21 cellular contexts compared by ENCODE assay signal in the genomic region with DNA sequence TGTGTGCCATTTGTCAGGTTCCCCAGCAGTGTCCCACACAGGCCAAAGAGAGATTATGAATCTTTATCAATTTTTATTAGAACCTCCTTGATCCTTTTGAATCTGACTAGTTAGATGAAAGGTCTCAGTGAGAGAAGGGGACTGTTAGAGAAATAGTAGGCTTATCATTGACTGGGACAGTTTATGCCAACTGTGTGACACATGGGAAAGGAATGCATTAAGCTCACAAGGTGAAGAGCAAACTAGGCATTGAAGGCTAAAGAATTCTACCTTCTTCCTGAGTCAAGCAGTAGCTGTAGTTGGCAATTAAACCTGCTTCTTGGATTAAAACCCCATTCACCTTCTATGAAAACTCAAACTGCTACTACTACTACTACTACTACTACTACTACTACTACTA.
DNase-seq lines count a peak whose midpoint lies in the region; ATAC-seq, FAIRE-seq and TF ChIP-seq lines count a peak whose summit lies in the region.
"Had no signal": no experiment of that assay in that cellular context is flagged by ENCODE, and none has a peak within 500 bp of the region (broad histone marks: within the 10 kb centered on the region; RNA-seq: fewer than 3 reads in every experiment).

No MANE protein-coding gene starts in this region.

- H4K5ac ChIP-seq in H1 (ENCODE audit: insufficient read length, low read depth, low read length): no peak overlapping the region

- H3K4me3 Mint-ChIP-seq in MCF 10A (ENCODE audit: unreplicated experiment): no peak overlapping the region
- H3K4me3 Mint-ChIP-seq in activated CD4-positive, alpha-beta T cell treated with anti-CD3 and anti-CD28 coated beads for 36 hours: no peak overlapping the region
- H3K4me3 Mint-ChIP-seq: activated naive CD8-positive, alpha-beta T cell treated with anti-CD3 and anti-CD28 coated beads for 36 hours; activated T-helper 17 cell treated with anti-CD3 and anti-CD28 coated beads, Interleukin-2, amount 50 U/mL, for 72 hours; B cell; T-cell had no signal

- no peaks in the 10 kb centered on the region for H3K4me1 Mint-ChIP-seq in MCF 10A (ENCODE audit: insufficient read depth, unreplicated experiment)
- no peaks in the 10 kb centered on the region for H3K4me1 Mint-ChIP-seq in activated CD4-positive, alpha-beta T cell treated with anti-CD3 and anti-CD28 coated beads for 36 hours
- H3K4me1 Mint-ChIP-seq: activated naive CD8-positive, alpha-beta T cell treated with anti-CD3 and anti-CD28 coated beads for 36 hours; activated T-helper 17 cell treated with anti-CD3 and anti-CD28 coated beads, Interleukin-2, amount 50 U/mL, for 72 hours; B cell; T-cell had no signal

- no peaks in the 10 kb centered on the region for H3K36me3 Mint-ChIP-seq in MCF 10A (ENCODE audit: insufficient read depth, unreplicated experiment)
- no peaks in the 10 kb centered on the region for H3K36me3 Mint-ChIP-seq in activated CD4-positive, alpha-beta T cell treated with anti-CD3 and anti-CD28 coated beads for 36 hours (ENCODE audit: low read depth)
- H3K36me3 Mint-ChIP-seq: activated naive CD8-positive, alpha-beta T cell treated with anti-CD3 and anti-CD28 coated beads for 36 hours; T-cell had no signal

- H4K91ac ChIP-seq in H1 (replicated peaks; ENCODE audit: insufficient read length, low read length): no peak overlapping the region

- no peak overlapping the region for H3K4me3 ChIP-seq in breast epithelium
- no peak overlapping the region for H3K4me3 ChIP-seq in H1 (ENCODE audit: extremely low read depth in 1 of 4, insufficient read depth in 2 of 4, low read depth in 3 of 4, low read length in 4 of 4)
- H3K4me3 ChIP-seq in left lung: no peak overlapping the region
- no peak overlapping the region for H3K4me3 ChIP-seq in H7 (ENCODE audit: insufficient read depth, low read depth, low read length)
- H3K4me3 ChIP-seq: spleen had no signal

- CTCF ChIA-PET in MCF 10A (lab: Yijun Ruan, JAX): interaction anchor here (0.6 kb wide), 1 partner anchor 286 kb away, joined by 5 read pairs; no protein-coding TSS in a partner anchor
- CTCF ChIA-PET in H1 (lab: Charles Lee; ENCODE audit: partially characterized antibody): interaction anchor here (0.6 to 1.7 kb wide), 2 partner anchors 9 to 16 kb away, joined by 3 to 4 read pairs; no protein-coding TSS in a partner anchor
- CTCF ChIA-PET in activated CD4-positive, alpha-beta T cell treated with anti-CD3 and anti-CD28 coated beads for 36 hours (lab: Charles Lee): no interaction called here

- H2BK5ac ChIP-seq in H1 (ENCODE audit: low read depth, low read length): no peak overlapping the region

- POLR2A ChIA-PET in MCF 10A (lab: Yijun Ruan, JAX) (interaction anchor here (0.6 to 1.1 kb wide), 2 partner anchors 14 to 70 kb away, joined by 3 to 4 read pairs; no protein-coding TSS in a partner anchor), H1 (lab: Charles Lee; ENCODE audit: partially characterized antibody) (no interaction called here)
- POLR2A ChIA-PET in activated CD4-positive, alpha-beta T cell treated with anti-CD3 and anti-CD28 coated beads for 36 hours (lab: Charles Lee): no interaction called here

- H3K79me2 ChIP-seq in H1 (ENCODE audit: control insufficient read depth in 1 of 2, insufficient read depth in 2 of 2, low read length in 2 of 2): no peaks in the 10 kb centered on the region

- H3K79me1 ChIP-seq in H1 (ENCODE audit: low read depth, low read length): no peaks in the 10 kb centered on the region

- no peak for TF ChIP-seq CTCF in MCF 10A (IDR thresholded peaks at IDR 0.05; ENCODE audit: unreplicated experiment)
- TF ChIP-seq CTCF in breast epithelium (IDR thresholded peaks at IDR 0.05): no peak
- no peak for TF ChIP-seq CTCF in H1 (IDR thresholded peaks at IDR 0.05; ENCODE audit: control extremely low read depth in 1 of 3, insufficient read depth in 1 of 3, low read depth in 1 of 3, low read length in 3 of 3)
- no peak for TF ChIP-seq CTCF in left lung (IDR thresholded peaks at IDR 0.05)

- H3K4me2 ChIP-seq in H1 (ENCODE audit: insufficient read depth in 1 of 2, low read depth in 2 of 2, low read length in 2 of 2): no peak overlapping the region

- no peak overlapping the region for H3K27ac Mint-ChIP-seq in MCF 10A (ENCODE audit: low read depth, unreplicated experiment)
- no peak overlapping the region for H3K27ac Mint-ChIP-seq in activated CD4-positive, alpha-beta T cell treated with anti-CD3 and anti-CD28 coated beads for 36 hours
- H3K27ac Mint-ChIP-seq: activated naive CD8-positive, alpha-beta T cell treated with anti-CD3 and anti-CD28 coated beads for 36 hours; activated T-helper 17 cell treated with anti-CD3 and anti-CD28 coated beads, Interleukin-2, amount 50 U/mL, for 72 hours; B cell; T-cell had no signal

- H3K9ac ChIP-seq in H1 (replicated peaks in 1 of 4; ENCODE audit: extremely low read depth in 1 of 4, low read depth in 3 of 4, low read length in 3 of 4): no peak overlapping the region

- H3K4ac ChIP-seq in H1 (replicated peaks; ENCODE audit: insufficient read length, low read depth, low read length): no peak overlapping the region

- no peak overlapping the region for H2BK12ac ChIP-seq in H1 (ENCODE audit: low read depth, low read length)

- intact Hi-C loops in MCF 10A (cut with micrococcal nuclease) (no loop called here), breast epithelium (cut with DNase I; ENCODE audit: low total_unique reads) (no loop called here), left lung (cut with DNase I) (no loop called here)
- intact Hi-C loops in activated CD4-positive, alpha-beta T cell treated with anti-CD3 and anti-CD28 coated beads for 36 hours (cut with DNase I, micrococcal nuclease): no loop called here

- H3K36me3 ChIP-seq in breast epithelium (no peaks in the 10 kb centered on the region), H1 (ENCODE audit: control insufficient read depth in 2 of 4, insufficient read depth in 4 of 4, low read length in 3 of 4) (no peaks in the 10 kb centered on the region), left lung (no peaks in the 10 kb centered on the region), H7 (replicated peaks; ENCODE audit: control insufficient read depth, insufficient read depth, low read length) (no peaks in the 10 kb centered on the region)
- H3K36me3 ChIP-seq: spleen had no signal

- H3K18ac ChIP-seq in H1 (ENCODE audit: extremely low read depth, low read length): no peak overlapping the region

- H3K27ac ChIP-seq in breast epithelium (no peak overlapping the region), H1 (ENCODE audit: low read depth, low read length) (no peak overlapping the region), left lung (no peak overlapping the region)
- H3K27ac ChIP-seq: 22Rv1, spleen had no signal

- no peaks in the 10 kb centered on the region for H3K23me2 ChIP-seq in H1 (ENCODE audit: low read depth, low read length)

- no peak overlapping the region for H3K23ac ChIP-seq in H1 (ENCODE audit: insufficient read length)

- no peak overlapping the region for H3K14ac ChIP-seq in H1 (ENCODE audit: insufficient read length)

- no peaks in the 10 kb centered on the region for H3K9me3 Mint-ChIP-seq in MCF 10A (ENCODE audit: unreplicated experiment)
- no peaks in the 10 kb centered on the region for H3K9me3 Mint-ChIP-seq in activated CD4-positive, alpha-beta T cell treated with anti-CD3 and anti-CD28 coated beads for 36 hours (ENCODE audit: low read depth)

- peak; percentile 90 for ATAC-seq in left lung
- no peak for ATAC-seq in activated CD4-positive, alpha-beta T cell treated with anti-CD3 and anti-CD28 coated beads for 36 hours
- ATAC-seq: activated T-helper 17 cell treated with anti-CD3 and anti-CD28 coated beads, Interleukin-2, amount 50 U/mL, for 72 hours; T-cell had no signal

- H2AFZ ChIP-seq in H1 (ENCODE audit: low read length): no peak overlapping the region

- no peak overlapping the region for H2BK15ac ChIP-seq in H1 (ENCODE audit: low read length)

- H4K8ac ChIP-seq in H1 (ENCODE audit: extremely low read depth, insufficient read depth, low read length): no peak overlapping the region

- TF ChIP-seq EP300 in H1 (IDR thresholded peaks at IDR 0.05; ENCODE audit: borderline replicate concordance in 1 of 2, low read depth in 2 of 2, low read length in 2 of 2): no peak

- no peak overlapping the region for H2BK120ac ChIP-seq in H1 (replicated peaks; ENCODE audit: low read depth, low read length)

- H3K4me1 ChIP-seq in breast epithelium (no peaks in the 10 kb centered on the region), H1 (replicated peaks in 1 of 4; ENCODE audit: control insufficient read depth in 3 of 4, insufficient read depth in 4 of 4, low read length in 3 of 4) (no peaks in the 10 kb centered on the region), left lung (no peaks in the 10 kb centered on the region)
- H3K4me1 ChIP-seq: spleen had no signal

- DNase-seq in MCF 10A (ENCODE audit: unreplicated experiment) (peak; percentile 48), breast epithelium (ENCODE audit: low spot score in 2 of 2) (no peak), H1 (ENCODE audit: low read depth in 1 of 2, low spot score in 2 of 2) (no peak), left lung (no peak), NCI-H2081 (lab: John Stamatoyannopoulos, UW) (no peak), NCI-H1048 (lab: John Stamatoyannopoulos, UW) (no peak), H7 (no peak)
- DNase-seq in activated CD4-positive, alpha-beta T cell treated with anti-CD3 and anti-CD28 coated beads for 36 hours: no peak
- DNase-seq: activated CD4-positive, alpha-beta T cell treated with anti-CD3 and anti-CD28 coated beads, Interleukin-2, amount 50 U/mL, for 1 hour; activated naive CD8-positive, alpha-beta T cell treated with anti-CD3 and anti-CD28 coated beads for 36 hours; MM.1S; NCI-H1694; NCI-H2227 treated with DMSO at 0.1 percent for 48 hours; NCI-H774; SHP77; spleen; stimulated activated CD4-positive, alpha-beta T cell treated with anti-CD3 and anti-CD28 coated beads, Interleukin-4, amount 100 ng/mL, for 24 hours; T-cell had no signal

- H3K9me3 ChIP-seq in breast epithelium (no peaks in the 10 kb centered on the region), H1 (ENCODE audit: insufficient read depth in 2 of 2, low read depth in 1 of 2, low read length in 1 of 2) (no peaks in the 10 kb centered on the region), left lung (peaks cover 0 to 3% of the 10 kb centered on the region in 2 donors)

- no TSS peak for BruUV-seq in MCF 10A (replicated peaks; lab: Mats Ljungman, UMichigan)

- no peak for TF ChIP-seq POLR2A in breast epithelium (IDR thresholded peaks at IDR 0.05)
- no peak for TF ChIP-seq POLR2A in H1 (IDR thresholded peaks at IDR 0.05; ENCODE audit: control extremely low read depth in 1 of 2, low read depth in 2 of 2, low read length in 2 of 2)

- H2AK5ac ChIP-seq in H1 (ENCODE audit: low read depth, low read length): no peak overlapping the region

- H3K27me3 Mint-ChIP-seq in MCF 10A (ENCODE audit: insufficient read depth, unreplicated experiment): peaks cover 33% of the 10 kb centered on the region
- no peaks in the 10 kb centered on the region for H3K27me3 Mint-ChIP-seq in activated CD4-positive, alpha-beta T cell treated with anti-CD3 and anti-CD28 coated beads for 36 hours
- H3K27me3 Mint-ChIP-seq: activated naive CD8-positive, alpha-beta T cell treated with anti-CD3 and anti-CD28 coated beads for 36 hours; activated T-helper 17 cell treated with anti-CD3 and anti-CD28 coated beads, Interleukin-2, amount 50 U/mL, for 72 hours; B cell; T-cell had no signal

- TF ChIP-seq RAD21 in H1 (IDR thresholded peaks at IDR 0.05 in 1 of 2, conservative IDR thresholded peaks at IDR 0.05 in 1 of 2; ENCODE audit: low read depth in 2 of 2, low read length in 2 of 2): no peak

- H3K27me3 ChIP-seq in breast epithelium: no peaks in the 10 kb centered on the region
- H3K27me3 ChIP-seq in H1 (replicated peaks in 1 of 4; ENCODE audit: control insufficient read depth in 3 of 4, extremely low read depth in 1 of 4, insufficient read depth in 3 of 4, low read length in 3 of 4): no peaks in the 10 kb centered on the region
- H3K27me3 ChIP-seq in left lung: no peaks in the 10 kb centered on the region
- no peaks in the 10 kb centered on the region for H3K27me3 ChIP-seq in H7 (ENCODE audit: control insufficient read depth, insufficient read depth, low read length)
- H3K27me3 ChIP-seq: spleen had no signal

- no peak overlapping the region for H3K56ac ChIP-seq in H1 (replicated peaks; ENCODE audit: insufficient read length, low read depth, low read length)

- H4K20me1 ChIP-seq in H1 (replicated peaks in 1 of 2; ENCODE audit: control insufficient read depth in 1 of 2, insufficient read depth in 2 of 2, low read length in 2 of 2): no peaks in the 10 kb centered on the region

- FAIRE-seq in H1 (lab: Jason Lieb, UNC): no peak

- no peak overlapping the region for H2BK20ac ChIP-seq in H1 (ENCODE audit: low read length)
